In genomic region chr9:69801994-69802393, GRCh38 we compare ENCODE assay signal across 29 cellular contexts. TPM values are rescaled to one million over a fixed set of nuclear protein-coding genes. Genes with fewer than 3 reads are reported as not detected.
A peak's percentile ranks its signal among the peaks of the same experiment; 100 is the strongest.
DNase-seq lines count a peak whose midpoint lies in the region; FAIRE-seq and TF ChIP-seq lines count a peak whose summit lies in the region.
"Had no signal": no experiment of that assay in that cellular context is flagged by ENCODE, and none has a peak within 500 bp of the region (broad histone marks: within the 10 kb centered on the region; RNA-seq: fewer than 3 reads in every experiment).

No MANE protein-coding gene starts in this region.

- no peaks in the 10 kb centered on the region for H3K27me3 ChIP-seq in WERI-Rb-1 (ENCODE audit: insufficient read depth, low read depth, severe bottlenecking)
- H3K27me3 ChIP-seq: ascending aorta, gastrocnemius medialis, tibial nerve had no signal

- no peak overlapping the region for H3K27ac ChIP-seq in WERI-Rb-1
- H3K27ac ChIP-seq: 22Rv1, ascending aorta, gastrocnemius medialis, SJSA1, tibial nerve, VCaP had no signal

- no peak for TF ChIP-seq CTCF in epithelial cell of esophagus (IDR thresholded peaks at IDR 0.05; ENCODE audit: insufficient read depth, low read depth, low read length, missing control alignments)
- TF ChIP-seq CTCF in WERI-Rb-1 (IDR thresholded peaks at IDR 0.05; ENCODE audit: low read depth, low read length) = no peak

- H3K9me3 ChIP-seq in WERI-Rb-1 (ENCODE audit: severe bottlenecking) = no peaks in the 10 kb centered on the region
- H3K9me3 ChIP-seq: ascending aorta, gastrocnemius medialis, SJSA1, tibial nerve had no signal

- DNase-seq in DMS53 (lab: John Stamatoyannopoulos, UW) = peak; percentile 5
- DNase-seq in DMS53 treated with DMSO at 0.1 percent for 48 hours (lab: John Stamatoyannopoulos, UW; ENCODE audit: unreplicated experiment) = no peak
- DNase-seq in OCI-M1 (lab: John Stamatoyannopoulos, UW) = peak; percentile 5
- DNase-seq in epithelial cell of esophagus (ENCODE audit: low read depth) = peak; percentile 49
- DNase-seq in renal cortical epithelial cell (ENCODE audit: low read depth) = peak; percentile 35
- no peak for DNase-seq in GM19239 (ENCODE audit: insufficient read length, low spot score)
- no peak for DNase-seq in WERI-Rb-1
- no peak for DNase-seq in NOMO-1 treated with dmso at 0.1 percent for 144 hours (lab: John Stamatoyannopoulos, UW; ENCODE audit: unreplicated experiment)
- DNase-seq: activated CD4-positive, alpha-beta T cell treated with anti-CD3 and anti-CD28 coated beads, Interleukin-2, amount 10 ng/mL, durations not matched to agents 7 days and 5 days; CD8-positive, alpha-beta T cell; central memory CD4-positive, alpha-beta T cell; DMS153; gastrocnemius medialis; KBM-7; naive thymus-derived CD4-positive, alpha-beta T cell; NCI-H1048; NCI-H187 treated with DMSO at 0.1 percent for 48 hours; NCI-H345; stimulated activated CD4-positive, alpha-beta T cell treated with anti-CD3 and anti-CD28 coated beads, Interleukin-12 subunit alpha, Interleukin-12 subunit beta, amount 100 ng/mL, for 4 hours; stimulated activated CD4-positive, alpha-beta T cell treated with anti-CD3 and anti-CD28 coated beads, Interleukin-4, amount 100 ng/mL, for 4 hours; T-helper 2 cell had no signal

- H3K36me3 ChIP-seq in WERI-Rb-1 = no peaks in the 10 kb centered on the region
- H3K36me3 ChIP-seq: ascending aorta, gastrocnemius medialis, SJSA1, tibial nerve had no signal

- no peak for FAIRE-seq in GM19239 (lab: Jason Lieb, UNC)
- FAIRE-seq: GM12891 had no signal

- H3K4me3 ChIP-seq in epithelial cell of esophagus (ENCODE audit: low read length) = no peak overlapping the region
- H3K4me3 ChIP-seq in WERI-Rb-1 (ENCODE audit: low read depth, low read length) = no peak overlapping the region
- H3K4me3 ChIP-seq: ascending aorta, gastrocnemius medialis, SJSA1, tibial nerve had no signal

RNA-seq across cellular contexts. Expression of gene CFAP95, which starts 18.6 kb away (rescaled TPM):
- 0.60 TPM in 1 of 2 replicates, not detected in the other for total RNA-seq in renal cortical epithelial cell
- total RNA-seq: activated CD4-positive, alpha-beta T cell treated with anti-CD3 and anti-CD28 coated beads, Interleukin-2, amount 10 ng/mL, durations not matched to agents 7 days and 5 days; activated naive CD4-positive, alpha-beta T cell treated with anti-CD3 and anti-CD28 coated beads, Interleukin-2, amount 50 U/mL, for 72 hours; ascending aorta; CD8-positive, alpha-beta T cell; gastrocnemius medialis; naive thymus-derived CD4-positive, alpha-beta T cell; osteoblast; SJSA1; tibial nerve had no signal

RNA-seq across cellular contexts. Expression of gene PTAR1, which starts 42.2 kb away (rescaled TPM):
- total RNA-seq in renal cortical epithelial cell = 62.5 and 94.2 TPM in 2 replicates

Comparison
In these comparisons a context has a peak if more than half of its experiments do, and no peak if none do; other contexts are left out.
1. DNase-seq: peak in DMS53 (single experiment), OCI-M1 (single experiment), epithelial cell of esophagus (single experiment) and renal cortical epithelial cell (single experiment); none in DMS53 treated with DMSO at 0.1 percent for 48 hours (single experiment), GM19239 (single experiment), WERI-Rb-1 (single experiment) and NOMO-1 treated with dmso at 0.1 percent for 144 hours (single experiment).